1 cellular context compared by ENCODE assay signal in genomic region chr11:14357843-14358728, GRCh38.
TF ChIP-seq lines count a peak whose summit lies in the region.

No MANE protein-coding gene starts in this region.

TF ChIP-seq in HEK293, 187 proteins besides CTCF, POLR2A, EP300 and RAD21 (continued from another document):
- TF ChIP-seq, protein P1, sequence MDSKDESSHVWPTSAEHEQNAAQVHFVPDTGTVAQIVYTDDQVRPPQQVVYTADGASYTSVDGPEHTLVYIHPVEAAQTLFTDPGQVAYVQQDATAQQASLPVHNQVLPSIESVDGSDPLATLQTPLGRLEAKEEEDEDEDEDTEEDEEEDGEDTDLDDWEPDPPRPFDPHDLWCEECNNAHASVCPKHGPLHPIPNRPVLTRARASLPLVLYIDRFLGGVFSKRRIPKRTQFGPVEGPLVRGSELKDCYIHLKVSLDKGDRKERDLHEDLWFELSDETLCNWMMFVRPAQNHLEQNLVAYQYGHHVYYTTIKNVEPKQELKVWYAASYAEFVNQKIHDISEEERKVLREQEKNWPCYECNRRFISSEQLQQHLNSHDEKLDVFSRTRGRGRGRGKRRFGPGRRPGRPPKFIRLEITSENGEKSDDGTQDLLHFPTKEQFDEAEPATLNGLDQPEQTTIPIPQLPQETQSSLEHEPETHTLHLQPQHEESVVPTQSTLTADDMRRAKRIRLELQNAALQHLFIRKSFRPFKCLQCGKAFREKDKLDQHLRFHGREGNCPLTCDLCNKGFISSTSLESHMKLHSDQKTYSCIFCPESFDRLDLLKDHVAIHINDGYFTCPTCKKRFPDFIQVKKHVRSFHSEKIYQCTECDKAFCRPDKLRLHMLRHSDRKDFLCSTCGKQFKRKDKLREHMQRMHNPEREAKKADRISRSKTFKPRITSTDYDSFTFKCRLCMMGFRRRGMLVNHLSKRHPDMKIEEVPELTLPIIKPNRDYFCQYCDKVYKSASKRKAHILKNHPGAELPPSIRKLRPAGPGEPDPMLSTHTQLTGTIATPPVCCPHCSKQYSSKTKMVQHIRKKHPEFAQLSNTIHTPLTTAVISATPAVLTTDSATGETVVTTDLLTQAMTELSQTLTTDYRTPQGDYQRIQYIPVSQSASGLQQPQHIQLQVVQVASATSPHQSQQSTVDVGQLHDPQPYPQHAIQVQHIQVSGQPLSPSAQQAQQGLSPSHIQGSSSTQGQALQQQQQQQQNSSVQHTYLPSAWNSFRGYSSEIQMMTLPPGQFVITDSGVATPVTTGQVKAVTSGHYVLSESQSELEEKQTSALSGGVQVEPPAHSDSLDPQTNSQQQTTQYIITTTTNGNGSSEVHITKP (tag by site-specific recombination; IDR thresholded peaks at IDR 0.05) = peak; percentile 89
- TF ChIP-seq, protein P2, sequence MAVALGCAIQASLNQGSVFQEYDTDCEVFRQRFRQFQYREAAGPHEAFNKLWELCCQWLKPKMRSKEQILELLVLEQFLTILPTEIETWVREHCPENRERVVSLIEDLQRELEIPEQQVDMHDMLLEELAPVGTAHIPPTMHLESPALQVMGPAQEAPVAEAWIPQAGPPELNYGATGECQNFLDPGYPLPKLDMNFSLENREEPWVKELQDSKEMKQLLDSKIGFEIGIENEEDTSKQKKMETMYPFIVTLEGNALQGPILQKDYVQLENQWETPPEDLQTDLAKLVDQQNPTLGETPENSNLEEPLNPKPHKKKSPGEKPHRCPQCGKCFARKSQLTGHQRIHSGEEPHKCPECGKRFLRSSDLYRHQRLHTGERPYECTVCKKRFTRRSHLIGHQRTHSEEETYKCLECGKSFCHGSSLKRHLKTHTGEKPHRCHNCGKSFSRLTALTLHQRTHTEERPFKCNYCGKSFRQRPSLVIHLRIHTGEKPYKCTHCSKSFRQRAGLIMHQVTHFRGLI (tag by site-specific recombination; IDR thresholded peaks at IDR 0.05) = peak; percentile 36; the same call in 1 of the 2 replicates
- TF ChIP-seq ZNF529 (tag by site-specific recombination; IDR thresholded peaks at IDR 0.05; ENCODE audit: insufficient replicate concordance) (no peak), ZNF777 (tag by site-specific recombination; IDR thresholded peaks at IDR 0.05; ENCODE audit: borderline replicate concordance) (0 out of 2 replicates have a peak, but pooled peaks have one; percentile 55), ZEB2 (tag by site-specific recombination; IDR thresholded peaks at IDR 0.05) (peak; percentile 47; the same call in 1 of the 2 replicates)
- TF ChIP-seq, protein P3, sequence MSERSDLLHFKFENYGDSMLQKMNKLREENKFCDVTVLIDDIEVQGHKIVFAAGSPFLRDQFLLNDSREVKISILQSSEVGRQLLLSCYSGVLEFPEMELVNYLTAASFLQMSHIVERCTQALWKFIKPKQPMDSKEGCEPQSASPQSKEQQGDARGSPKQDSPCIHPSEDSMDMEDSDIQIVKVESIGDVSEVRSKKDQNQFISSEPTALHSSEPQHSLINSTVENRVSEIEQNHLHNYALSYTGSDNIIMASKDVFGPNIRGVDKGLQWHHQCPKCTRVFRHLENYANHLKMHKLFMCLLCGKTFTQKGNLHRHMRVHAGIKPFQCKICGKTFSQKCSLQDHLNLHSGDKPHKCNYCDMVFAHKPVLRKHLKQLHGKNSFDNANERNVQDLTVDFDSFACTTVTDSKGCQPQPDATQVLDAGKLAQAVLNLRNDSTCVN (tag by site-specific recombination; optimal IDR thresholded peaks at IDR 0.05) = peak; percentile 77
- TF ChIP-seq, protein P4, sequence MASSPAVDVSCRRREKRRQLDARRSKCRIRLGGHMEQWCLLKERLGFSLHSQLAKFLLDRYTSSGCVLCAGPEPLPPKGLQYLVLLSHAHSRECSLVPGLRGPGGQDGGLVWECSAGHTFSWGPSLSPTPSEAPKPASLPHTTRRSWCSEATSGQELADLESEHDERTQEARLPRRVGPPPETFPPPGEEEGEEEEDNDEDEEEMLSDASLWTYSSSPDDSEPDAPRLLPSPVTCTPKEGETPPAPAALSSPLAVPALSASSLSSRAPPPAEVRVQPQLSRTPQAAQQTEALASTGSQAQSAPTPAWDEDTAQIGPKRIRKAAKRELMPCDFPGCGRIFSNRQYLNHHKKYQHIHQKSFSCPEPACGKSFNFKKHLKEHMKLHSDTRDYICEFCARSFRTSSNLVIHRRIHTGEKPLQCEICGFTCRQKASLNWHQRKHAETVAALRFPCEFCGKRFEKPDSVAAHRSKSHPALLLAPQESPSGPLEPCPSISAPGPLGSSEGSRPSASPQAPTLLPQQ (tag by site-specific recombination; IDR thresholded peaks at IDR 0.05) = 0 out of 2 replicates have a peak, but pooled peaks have one; percentile 16
